Comparison of ENCODE assay signal across 20 cellular contexts in genomic region chr5:175508896-175509295, GRCh38.
"Had no signal": no experiment of that assay in that cellular context is flagged by ENCODE, and none has a peak within 500 bp of the region (broad histone marks: within the 10 kb centered on the region; RNA-seq: fewer than 3 reads in every experiment).

No MANE protein-coding gene starts in this region.

- H3K9me3 ChIP-seq: adrenal gland, upper lobe of right lung had no signal

- H3K27ac ChIP-seq: adrenal gland, cardiac muscle cell, epithelial cell of prostate, upper lobe of right lung had no signal

- DNase-seq: activated CD8-positive, alpha-beta memory T cell treated with anti-CD3 and anti-CD28 coated beads, Interleukin-2, amount 50 U/mL, for 4 hours; activated gamma-delta T cell; activated T-cell treated with anti-CD3 and anti-CD28 coated beads, Interleukin-2, amount 50 U/mL, for 72 hours; adrenal gland; dorsolateral prefrontal cortex; foreskin melanocyte; glutamatergic neuron; hippocampal formation; islet precursor cell; nephron progenitor cell; nucleus accumbens; stimulated activated naive CD4-positive, alpha-beta T cell; SW 1271; T-helper 9 cell; upper lobe of right lung had no signal

- H3K4me3 Mint-ChIP-seq: activated T-cell treated with anti-CD3 and anti-CD28 coated beads, Interleukin-2, amount 50 U/mL, for 72 hours; mesothelial cell of epicardium; nephron progenitor cell had no signal

- H3K27ac Mint-ChIP-seq: activated T-cell treated with anti-CD3 and anti-CD28 coated beads, Interleukin-2, amount 50 U/mL, for 72 hours; mesothelial cell of epicardium; nephron progenitor cell had no signal

- FAIRE-seq: colon had no signal

- H3K4me1 ChIP-seq: adrenal gland, upper lobe of right lung had no signal

- H3K9me3 Mint-ChIP-seq: activated T-cell treated with anti-CD3 and anti-CD28 coated beads, Interleukin-2, amount 50 U/mL, for 72 hours; nephron progenitor cell had no signal

- H3K27me3 ChIP-seq: adrenal gland, cardiac muscle cell, dorsolateral prefrontal cortex, upper lobe of right lung had no signal

- H3K4me3 ChIP-seq: adrenal gland, cardiac muscle cell, dorsolateral prefrontal cortex, lung, upper lobe of right lung had no signal

- H3K4me1 Mint-ChIP-seq: mesothelial cell of epicardium, nephron progenitor cell had no signal
